29 cellular contexts compared by ENCODE assay signal in the genomic region with DNA sequence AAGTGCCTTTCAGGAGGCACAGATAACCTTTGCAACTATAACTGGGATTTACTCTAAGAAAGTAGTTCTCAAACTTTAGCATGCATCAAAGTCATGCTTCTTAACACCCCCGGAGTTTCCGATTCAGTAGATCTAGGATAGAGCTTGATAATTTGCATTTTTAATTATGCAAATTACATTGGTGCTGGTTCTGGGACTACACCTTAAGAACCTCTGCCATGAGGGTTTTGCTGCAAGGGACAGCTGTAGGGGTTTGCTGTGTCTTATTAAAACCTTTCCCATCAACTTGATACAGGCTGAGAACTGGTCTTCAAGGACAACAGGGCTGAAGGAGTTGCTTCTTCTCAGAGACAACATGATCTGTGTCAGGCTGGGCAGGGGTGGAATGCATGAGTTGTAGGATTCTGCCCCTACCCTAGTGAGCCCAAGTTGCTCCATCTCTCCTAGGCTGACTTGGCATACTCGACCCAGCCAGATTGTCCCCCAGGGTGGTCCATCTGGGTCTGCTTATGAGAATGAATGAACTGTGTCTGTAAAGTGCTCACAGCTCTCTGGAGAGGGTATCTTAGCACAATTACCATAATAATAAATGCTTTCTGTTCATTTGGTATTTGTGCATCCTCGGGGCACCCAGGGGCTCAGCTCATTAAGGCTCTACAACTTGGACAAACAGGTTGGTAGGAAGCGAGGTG.
"Had no signal": no experiment of that assay in that cellular context is flagged by ENCODE, and none has a peak within 500 bp of the region (broad histone marks: within the 10 kb centered on the region; RNA-seq: fewer than 3 reads in every experiment).

No MANE protein-coding gene starts in this region.

- H3K4me3 ChIP-seq: coronary artery, esophagus muscularis mucosa, gastroesophageal sphincter, heart right ventricle, left lung, mucosa of descending colon, pancreas, right lobe of liver, testis, tibial artery had no signal

- H3K9me3 Mint-ChIP-seq: mesothelial cell of epicardium; naive B cell; natural killer cell treated with Interleukin-12 subunit alpha and Interleukin-12 subunit beta and Interleukin-15 and Interleukin-18, amount 100 ng/mL, for 72 hours; neural crest cell; type B pancreatic cell had no signal

- H3K27me3 ChIP-seq: neutrophil, pancreas, right lobe of liver, testis, tibial artery had no signal

- DNase-seq: dermis blood vessel endothelial cell; effector memory CD4-positive, alpha-beta T cell; foreskin keratinocyte; heart right ventricle; hippocampal formation; left cardiac atrium; left lung; mesenchymal stem cell; mucosa of descending colon; naive B cell; pancreas; retina; right lobe of liver; small intestine; stimulated activated CD4-positive, alpha-beta T cell treated with anti-CD3 and anti-CD28 coated beads, Interleukin-12 subunit alpha, Interleukin-12 subunit beta, amount 100 ng/mL, for 4 hours; stimulated activated CD4-positive, alpha-beta T cell treated with anti-CD3 and anti-CD28 coated beads, Interleukin-1b, Interleukin-23, amount 100 ng/mL, for 48 hours; stimulated activated CD4-positive, alpha-beta T cell treated with anti-CD3 and anti-CD28 coated beads, Interleukin-4, amount 100 ng/mL, for 1 hour; stimulated activated CD8-positive, alpha-beta memory T cell treated with anti-CD3 and anti-CD28 coated beads, Interleukin-4, amount 100 ng/mL, for 48 hours; stimulated activated naive CD4-positive, alpha-beta T cell treated with Interleukin-2 at 50 U/mL for 16 hours; testis; tibial artery had no signal

- H3K27ac Mint-ChIP-seq: mesothelial cell of epicardium; naive B cell; natural killer cell treated with Interleukin-12 subunit alpha and Interleukin-12 subunit beta and Interleukin-15 and Interleukin-18, amount 100 ng/mL, for 72 hours; type B pancreatic cell had no signal

- H3K36me3 ChIP-seq: esophagus muscularis mucosa, gastroesophageal sphincter, heart right ventricle, left lung, neutrophil, pancreas, right lobe of liver, tibial artery had no signal

- ATAC-seq: foreskin keratinocyte; gastroesophageal sphincter; heart right ventricle; left cardiac atrium; left lung; mucosa of descending colon; natural killer cell treated with Interleukin-12 subunit alpha and Interleukin-12 subunit beta and Interleukin-15 and Interleukin-18, amount 100 ng/mL, for 72 hours; pancreas; right lobe of liver had no signal

- H3K9me3 ChIP-seq: esophagus muscularis mucosa, gastroesophageal sphincter, heart right ventricle, left lung, mucosa of descending colon, neutrophil, pancreas, right lobe of liver, testis, tibial artery had no signal

- H3K36me3 Mint-ChIP-seq: mesothelial cell of epicardium; naive B cell; natural killer cell treated with Interleukin-12 subunit alpha and Interleukin-12 subunit beta and Interleukin-15 and Interleukin-18, amount 100 ng/mL, for 72 hours; type B pancreatic cell had no signal

- H3K4me1 Mint-ChIP-seq: mesothelial cell of epicardium, naive B cell had no signal

- H3K4me3 Mint-ChIP-seq: mesothelial cell of epicardium; naive B cell; natural killer cell treated with Interleukin-12 subunit alpha and Interleukin-12 subunit beta and Interleukin-15 and Interleukin-18, amount 100 ng/mL, for 72 hours; neural crest cell; type B pancreatic cell had no signal
